9 cellular contexts compared by ENCODE assay signal in the genomic region with DNA sequence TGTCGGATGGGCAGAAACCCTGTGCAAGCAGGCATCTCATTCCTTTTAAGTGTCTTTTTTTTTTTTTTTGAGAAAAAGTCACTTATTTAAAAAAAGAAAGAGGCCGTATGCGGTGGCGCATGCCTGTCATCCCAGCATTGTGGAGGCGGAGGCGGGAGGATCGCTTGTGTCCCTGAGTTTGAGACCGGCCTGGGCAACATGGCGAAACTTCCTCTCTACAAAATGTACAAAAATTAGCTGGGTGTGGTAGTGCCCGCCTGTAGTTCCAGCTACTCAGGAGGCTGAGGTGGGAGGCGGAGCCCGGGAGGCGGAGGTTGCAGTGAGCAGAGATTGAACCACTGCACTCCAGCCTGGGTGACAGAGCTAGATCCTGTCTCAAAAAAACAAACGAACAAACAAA. TPM values are rescaled to one million over a fixed set of nuclear protein-coding genes. Genes with fewer than 3 reads are reported as not detected.
A peak's percentile ranks its signal among the peaks of the same experiment; 100 is the strongest.
DNase-seq lines count a peak whose midpoint lies in the region; ATAC-seq and TF ChIP-seq lines count a peak whose summit lies in the region.
"Had no signal": no experiment of that assay in that cellular context is flagged by ENCODE, and none has a peak within 500 bp of the region (broad histone marks: within the 10 kb centered on the region; RNA-seq: fewer than 3 reads in every experiment).

No MANE protein-coding gene starts in this region.

- TF ChIP-seq POLR2A in body of pancreas (IDR thresholded peaks at IDR 0.05) = no peak

- peak overlapping the region; percentile 82 for H3K4me3 ChIP-seq in right cardiac atrium (ENCODE audit: low read length)
- no peak overlapping the region for H3K4me3 ChIP-seq in body of pancreas

- no peak for ATAC-seq in activated CD8-positive, alpha-beta T cell treated with anti-CD3 and anti-CD28 coated beads for 36 hours
- ATAC-seq in right cardiac atrium = no peak
- ATAC-seq in stimulated activated naive B cell treated with anti-CD40 and anti-IgM and Interleukin-4, amounts not matched to agents 10 μg/mL and 1 μg/mL and 100 μg/mL, for 72 hours (replicated peaks) = no peak
- ATAC-seq in HG03342 (IDR thresholded peaks at IDR 0.05; ENCODE audit: unreplicated experiment) = no peak
- no peak for ATAC-seq in body of pancreas

- 92% methylated on average over 14 of the region's 14 CpGs for WGBS in right cardiac atrium
- 86 to 95% methylated on average over 14 of the region's 14 CpGs for WGBS in body of pancreas, 2 donors

- intact Hi-C loops in activated CD4-positive, alpha-beta T cell treated with anti-CD3 and anti-CD28 coated beads, Interleukin-2, amount 10 ng/mL, durations not matched to agents 24 days and 14 days (cut with micrococcal nuclease) = loop anchor here (5.0 kb wide), 3 partner anchors 42 to 502 kb away; a partner anchor contains a TSS
- intact Hi-C loops in activated CD8-positive, alpha-beta T cell treated with anti-CD3 and anti-CD28 coated beads for 36 hours (cut with micrococcal nuclease) = loop anchor here (10.0 kb wide), 1 partner anchor 141 kb away; a partner anchor contains a TSS
- intact Hi-C loops in right cardiac atrium (cut with DNase I) (no loop called here), body of pancreas (cut with DNase I) (no loop called here)

- H3K27ac ChIP-seq in right cardiac atrium (ENCODE audit: low read length) = no peak overlapping the region
- no peak overlapping the region for H3K27ac ChIP-seq in body of pancreas
- H3K27ac ChIP-seq: tibial artery had no signal

- no peak for DNase-seq in activated CD4-positive, alpha-beta T cell treated with anti-CD3 and anti-CD28 coated beads, Interleukin-2, amount 10 ng/mL, durations not matched to agents 24 days and 14 days
- DNase-seq in activated CD4-positive, alpha-beta T cell treated with anti-CD3 and anti-CD28 coated beads for 48 hours = no peak
- no peak for DNase-seq in activated CD8-positive, alpha-beta T cell treated with anti-CD3 and anti-CD28 coated beads for 36 hours
- DNase-seq in right cardiac atrium (peak in 1 of 3 donors; percentile 54), body of pancreas (no peak), COR-L47 (lab: John Stamatoyannopoulos, UW) (no peak)
- DNase-seq in stimulated activated naive B cell treated with anti-CD40 and anti-IgM and Interleukin-4, amounts not matched to agents 10 μg/mL and 1 μg/mL and 100 μg/mL, for 72 hours = no peak
- DNase-seq: tibial artery had no signal

- peaks cover 26% of the 10 kb centered on the region for H3K27me3 Mint-ChIP-seq in activated CD4-positive, alpha-beta T cell treated with anti-CD3 and anti-CD28 coated beads, Interleukin-2, amount 10 ng/mL, durations not matched to agents 24 days and 14 days
- H3K27me3 Mint-ChIP-seq in activated CD8-positive, alpha-beta T cell treated with anti-CD3 and anti-CD28 coated beads for 36 hours = peaks cover 18% of the 10 kb centered on the region
- H3K27me3 Mint-ChIP-seq in stimulated activated naive B cell treated with anti-CD40 and anti-IgM and Interleukin-4, amounts not matched to agents 10 μg/mL and 1 μg/mL and 100 μg/mL, for 72 hours = peaks cover 41 to 53% of the 10 kb centered on the region in 2 donors

- POLR2A ChIA-PET in activated CD8-positive, alpha-beta T cell treated with anti-CD3 and anti-CD28 coated beads for 36 hours (lab: Charles Lee) = interaction anchor here (0.8 to 1.0 kb wide), 2 partner anchors 52 to 137 kb away, joined by 3 to 4 read pairs; no protein-coding TSS in a partner anchor

- peaks cover 28% of the 10 kb centered on the region for H3K4me1 Mint-ChIP-seq in activated CD4-positive, alpha-beta T cell treated with anti-CD3 and anti-CD28 coated beads, Interleukin-2, amount 10 ng/mL, durations not matched to agents 24 days and 14 days
- peaks cover 24% of the 10 kb centered on the region for H3K4me1 Mint-ChIP-seq in activated CD8-positive, alpha-beta T cell treated with anti-CD3 and anti-CD28 coated beads for 36 hours (ENCODE audit: low read depth)
- peaks cover 40 to 62% of the 10 kb centered on the region in 2 donors for H3K4me1 Mint-ChIP-seq in stimulated activated naive B cell treated with anti-CD40 and anti-IgM and Interleukin-4, amounts not matched to agents 10 μg/mL and 1 μg/mL and 100 μg/mL, for 72 hours

- no peaks in the 10 kb centered on the region for H3K9me3 Mint-ChIP-seq in activated CD4-positive, alpha-beta T cell treated with anti-CD3 and anti-CD28 coated beads, Interleukin-2, amount 10 ng/mL, durations not matched to agents 24 days and 14 days
- no peaks in the 10 kb centered on the region for H3K9me3 Mint-ChIP-seq in activated CD8-positive, alpha-beta T cell treated with anti-CD3 and anti-CD28 coated beads for 36 hours
- H3K9me3 Mint-ChIP-seq in stimulated activated naive B cell treated with anti-CD40 and anti-IgM and Interleukin-4, amounts not matched to agents 10 μg/mL and 1 μg/mL and 100 μg/mL, for 72 hours = no peaks in the 10 kb centered on the region

- H3K36me3 Mint-ChIP-seq in activated CD4-positive, alpha-beta T cell treated with anti-CD3 and anti-CD28 coated beads, Interleukin-2, amount 10 ng/mL, durations not matched to agents 24 days and 14 days (ENCODE audit: low read depth) = peaks cover 4% of the 10 kb centered on the region
- H3K36me3 Mint-ChIP-seq in activated CD8-positive, alpha-beta T cell treated with anti-CD3 and anti-CD28 coated beads for 36 hours (ENCODE audit: low read depth) = peaks cover 14% of the 10 kb centered on the region
- peaks cover 47 to 61% of the 10 kb centered on the region in 2 donors for H3K36me3 Mint-ChIP-seq in stimulated activated naive B cell treated with anti-CD40 and anti-IgM and Interleukin-4, amounts not matched to agents 10 μg/mL and 1 μg/mL and 100 μg/mL, for 72 hours

- TF ChIP-seq CTCF in activated CD8-positive, alpha-beta T cell treated with anti-CD3 and anti-CD28 coated beads for 36 hours (IDR thresholded peaks at IDR 0.05) = no peak
- no peak for TF ChIP-seq CTCF in body of pancreas (IDR thresholded peaks at IDR 0.05)

- H3K27me3 ChIP-seq in right cardiac atrium (ENCODE audit: control insufficient read depth, insufficient read depth) = no peaks in the 10 kb centered on the region
- H3K27me3 ChIP-seq in body of pancreas = no peaks in the 10 kb centered on the region

- H3K4me1 ChIP-seq in right cardiac atrium (ENCODE audit: control insufficient read depth, insufficient read depth, low read length) (peaks cover 9% of the 10 kb centered on the region), body of pancreas (peaks cover 26% of the 10 kb centered on the region)

- H3K4me3 Mint-ChIP-seq in activated CD4-positive, alpha-beta T cell treated with anti-CD3 and anti-CD28 coated beads, Interleukin-2, amount 10 ng/mL, durations not matched to agents 24 days and 14 days = peak overlapping the region; percentile 92
- peak overlapping the region; percentile 92 for H3K4me3 Mint-ChIP-seq in activated CD8-positive, alpha-beta T cell treated with anti-CD3 and anti-CD28 coated beads for 36 hours
- H3K4me3 Mint-ChIP-seq in stimulated activated naive B cell treated with anti-CD40 and anti-IgM and Interleukin-4, amounts not matched to agents 10 μg/mL and 1 μg/mL and 100 μg/mL, for 72 hours = peak overlapping the region; percentile 90 to 96

- H3K9me3 ChIP-seq in right cardiac atrium (ENCODE audit: control insufficient read depth, low read length) (no peaks in the 10 kb centered on the region), body of pancreas (no peaks in the 10 kb centered on the region)
- H3K9me3 ChIP-seq: tibial artery had no signal

- H3K27ac Mint-ChIP-seq in activated CD4-positive, alpha-beta T cell treated with anti-CD3 and anti-CD28 coated beads, Interleukin-2, amount 10 ng/mL, durations not matched to agents 24 days and 14 days = no peak overlapping the region
- H3K27ac Mint-ChIP-seq in activated CD8-positive, alpha-beta T cell treated with anti-CD3 and anti-CD28 coated beads for 36 hours = no peak overlapping the region
- no peak overlapping the region for H3K27ac Mint-ChIP-seq in stimulated activated naive B cell treated with anti-CD40 and anti-IgM and Interleukin-4, amounts not matched to agents 10 μg/mL and 1 μg/mL and 100 μg/mL, for 72 hours

- H3K36me3 ChIP-seq in body of pancreas (replicated peaks in 1 of 2; ENCODE audit: insufficient read depth in 1 of 2, low read depth in 2 of 2) = no peaks in the 10 kb centered on the region
- H3K36me3 ChIP-seq: tibial artery had no signal

- CTCF ChIA-PET in activated CD8-positive, alpha-beta T cell treated with anti-CD3 and anti-CD28 coated beads for 36 hours (lab: Charles Lee) = interaction anchor here (1.5 to 1.9 kb wide), 2 partner anchors 10 to 12 kb away, joined by 5 to 6 read pairs; no protein-coding TSS in a partner anchor

RNA-seq across cellular contexts. Expression of a gene that starts 1.7 kb away (rescaled TPM):
- 6.6 and 7.7 TPM in 2 replicates for total RNA-seq in activated CD4-positive, alpha-beta T cell treated with anti-CD3 and anti-CD28 coated beads, Interleukin-2, amount 10 ng/mL, durations not matched to agents 24 days and 14 days
- 1 to 10 TPM; 7.2 to 8.1 TPM for total RNA-seq in activated CD8-positive, alpha-beta T cell treated with anti-CD3 and anti-CD28 coated beads for 36 hours
- total RNA-seq in right cardiac atrium (10 to 100 TPM; 21.3 to 73.3 (median 29.6) TPM), body of pancreas (1 to 10 TPM; 3.3 to 3.9 TPM)
- 21.9 TPM for polyA plus RNA-seq in right cardiac atrium

Comparison
In these comparisons a context has a peak if more than half of its experiments do, and no peak if none do; other contexts are left out.
1. intact Hi-C loops: an anchor here in activated CD4-positive, alpha-beta T cell treated with anti-CD3 and anti-CD28 coated beads, Interleukin-2, amount 10 ng/mL, durations not matched to agents 24 days and 14 days (5.0 kb wide) and activated CD8-positive, alpha-beta T cell treated with anti-CD3 and anti-CD28 coated beads for 36 hours (10.0 kb wide); none called in right cardiac atrium and body of pancreas.